In the genomic region with DNA sequence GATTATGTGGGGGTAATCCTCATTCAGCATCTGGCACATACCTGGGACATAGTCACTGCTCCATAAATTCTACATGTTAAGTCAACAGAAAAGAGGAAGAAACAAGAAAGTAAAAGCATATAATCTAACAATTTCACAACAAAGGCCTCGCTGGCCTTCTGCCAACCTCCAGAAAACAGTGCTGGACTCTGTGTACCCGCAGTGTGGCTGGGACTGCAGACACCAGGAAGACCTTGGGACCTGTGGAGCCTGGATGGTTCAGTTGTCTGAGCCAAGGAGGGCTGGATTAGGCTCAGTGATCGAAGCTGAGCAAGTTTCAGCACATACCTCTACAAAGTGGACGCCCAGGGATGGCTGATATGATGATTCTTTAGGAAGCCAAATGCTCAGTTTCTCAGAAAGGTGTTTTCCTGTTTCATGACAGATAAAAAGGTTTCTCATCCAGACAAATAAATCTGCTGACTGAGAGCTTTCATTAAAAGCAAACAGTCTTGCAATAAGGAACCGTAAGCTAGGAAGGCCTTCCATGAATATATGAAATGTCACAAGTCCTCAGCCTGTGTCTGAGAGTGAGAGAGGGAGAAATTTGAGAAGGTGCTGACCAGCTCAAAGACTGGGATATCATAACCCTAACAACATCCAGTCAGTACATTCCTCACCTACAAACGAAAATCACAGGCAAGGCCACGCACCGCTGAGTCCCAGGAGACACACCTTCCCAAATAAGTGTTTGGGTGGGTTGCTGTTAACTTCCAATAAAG, we compare ENCODE assay signal across 8 cellular contexts. TPM values are rescaled to one million over a fixed set of nuclear protein-coding genes. Genes with fewer than 3 reads are reported as not detected.
DNase-seq lines count a peak whose midpoint lies in the region; ATAC-seq, FAIRE-seq and TF ChIP-seq lines count a peak whose summit lies in the region.

No MANE protein-coding gene starts in this region.

- H3K9me1 ChIP-seq in endothelial cell of umbilical vein (replicated peaks; ENCODE audit: control insufficient read depth, extremely low read depth, insufficient read depth, low read length): no peaks in the 10 kb centered on the region

- peak overlapping the region; percentile 44 to 88 (median 75) for H3K27ac Mint-ChIP-seq in naive thymus-derived CD4-positive, alpha-beta T cell

- H3K36me3 Mint-ChIP-seq in naive thymus-derived CD4-positive, alpha-beta T cell: peaks cover 4 to 20% (median 8%) of the 10 kb centered on the region in 5 donors

- no peaks in the 10 kb centered on the region for H3K9me3 ChIP-seq in BLaER1 treated with 17β-estradiol and CSF1 and Interleukin-3, amounts not matched to agents 10 nM and 100 nM (replicated peaks in 1 of 11)
- H3K9me3 ChIP-seq in PC-3 (ENCODE audit: low read length) (no peaks in the 10 kb centered on the region), endothelial cell of umbilical vein (replicated peaks; ENCODE audit: control insufficient read depth, insufficient read depth, low read length) (no peaks in the 10 kb centered on the region), OCI-LY7 (ENCODE audit: low read length) (no peaks in the 10 kb centered on the region)
- no peaks in the 10 kb centered on the region for H3K9me3 ChIP-seq in naive thymus-derived CD4-positive, alpha-beta T cell (ENCODE audit: control insufficient read depth in 2 of 3, low read length in 3 of 3)

- no peaks in the 10 kb centered on the region for H3K27me3 Mint-ChIP-seq in naive thymus-derived CD4-positive, alpha-beta T cell

- DNase-seq in PC-3 (peak; percentile 6), endothelial cell of umbilical vein (ENCODE audit: low read depth, low spot score) (peak; percentile 84), OCI-LY7 (ENCODE audit: low spot score) (no peak), A172 (ENCODE audit: low spot score) (no peak), COLO829 (ENCODE audit: low spot score) (no peak)
- peak in 1 of 9 donors; percentile 17 for DNase-seq in naive thymus-derived CD4-positive, alpha-beta T cell

- POLR2A ChIA-PET in PC-3 (lab: Charles Lee; ENCODE audit: unreplicated experiment) (no interaction called here), endothelial cell of umbilical vein (lab: Charles Lee) (interaction anchor here (1.0 kb wide), 1 partner anchor 40 kb away, joined by 3 read pairs; no protein-coding TSS in a partner anchor), OCI-LY7 (lab: Charles Lee) (interaction anchor here (0.6 kb wide), 1 partner anchor 14 kb away, joined by 4 read pairs; no protein-coding TSS in a partner anchor)
- POLR2A ChIA-PET in naive thymus-derived CD4-positive, alpha-beta T cell (lab: Charles Lee): interaction anchor here (0.6 to 1.8 kb wide), 4 partner anchors 26 to 161 kb away, joined by 3 to 6 read pairs (median 4); a partner anchor contains a TSS

- no peak for TF ChIP-seq POLR2A in endothelial cell of umbilical vein (IDR thresholded peaks at IDR 0.05; ENCODE audit: low read depth, low read length)

- FAIRE-seq in endothelial cell of umbilical vein (lab: Jason Lieb, UNC): peak; percentile 73

- peaks cover 99 to 100% (median 100%) of the 10 kb centered on the region in 11 experiments for H4K20me1 ChIP-seq in BLaER1 treated with 17β-estradiol and CSF1 and Interleukin-3, amounts not matched to agents 10 nM and 100 nM
- H4K20me1 ChIP-seq in PC-3 (ENCODE audit: low read length): peaks cover 42% of the 10 kb centered on the region; the same call in 1 of the 2 replicates
- H4K20me1 ChIP-seq in endothelial cell of umbilical vein (replicated peaks; ENCODE audit: control insufficient read depth, extremely low read depth, insufficient read depth, low read length): peaks cover 2% of the 10 kb centered on the region
- peaks cover 9% of the 10 kb centered on the region; the same call in 1 of the 2 replicates for H4K20me1 ChIP-seq in OCI-LY7 (ENCODE audit: insufficient read depth, low read length)

- H3K9me2 ChIP-seq in PC-3 (replicated peaks; ENCODE audit: low read length): no peaks in the 10 kb centered on the region
- no peaks in the 10 kb centered on the region for H3K9me2 ChIP-seq in OCI-LY7 (ENCODE audit: insufficient read depth, low read length)

- peak overlapping the region in 5 of 11 experiments; percentile 9 to 50 (median 36); a peak in 7 of 22 replicates for H3K9ac ChIP-seq in BLaER1 treated with 17β-estradiol and CSF1 and Interleukin-3, amounts not matched to agents 10 nM and 100 nM
- H3K9ac ChIP-seq in PC-3 (ENCODE audit: low read length) (no peak overlapping the region), endothelial cell of umbilical vein (replicated peaks; ENCODE audit: extremely low read depth, insufficient read depth, low read length) (peak overlapping the region; percentile 35)

- ATAC-seq in PC-3 (no peak), GM19351 (IDR thresholded peaks at IDR 0.05; ENCODE audit: unreplicated experiment) (no peak)
- peak; percentile 41 for ATAC-seq in naive thymus-derived CD4-positive, alpha-beta T cell

- peaks cover 32 to 56% (median 47%) of the 10 kb centered on the region in 11 experiments for H3K36me3 ChIP-seq in BLaER1 treated with 17β-estradiol and CSF1 and Interleukin-3, amounts not matched to agents 10 nM and 100 nM
- H3K36me3 ChIP-seq in PC-3 (ENCODE audit: low read depth, low read length) (peaks cover 25% of the 10 kb centered on the region; the same call in 1 of the 2 replicates), endothelial cell of umbilical vein (ENCODE audit: control insufficient read depth in 2 of 2, extremely low read depth in 1 of 2, insufficient read depth in 2 of 2, low read length in 2 of 2) (no peaks in the 10 kb centered on the region), OCI-LY7 (ENCODE audit: insufficient read depth, low read length) (peaks cover 29% of the 10 kb centered on the region; the same call in 1 of the 2 replicates)
- peaks cover 0 to 18% (median 5%) of the 10 kb centered on the region in 3 experiments for H3K36me3 ChIP-seq in naive thymus-derived CD4-positive, alpha-beta T cell (ENCODE audit: control insufficient read depth in 2 of 3, insufficient read depth in 3 of 3, low read length in 3 of 3)

- peak overlapping the region in 2 of 10 experiments; percentile 2 to 5; a peak in 1 of 20 replicates for H3K4me3 ChIP-seq in BLaER1 treated with 17β-estradiol and CSF1 and Interleukin-3, amounts not matched to agents 10 nM and 100 nM
- H3K4me3 ChIP-seq in PC-3 (ENCODE audit: low read length) (no peak overlapping the region), endothelial cell of umbilical vein (replicated peaks in 1 of 3; ENCODE audit: insufficient read depth in 1 of 3, low read depth in 1 of 3, low read length in 3 of 3) (no peak overlapping the region), OCI-LY7 (ENCODE audit: low read depth, low read length, poor library complexity, severe bottlenecking) (no peak overlapping the region)
- no peak overlapping the region for H3K4me3 ChIP-seq in naive thymus-derived CD4-positive, alpha-beta T cell (ENCODE audit: low read length)

- peak overlapping the region in 7 of 11 experiments; percentile 12 to 50 (median 35); a peak in 12 of 22 replicates for H3K27ac ChIP-seq in BLaER1 treated with 17β-estradiol and CSF1 and Interleukin-3, amounts not matched to agents 10 nM and 100 nM
- H3K27ac ChIP-seq in PC-3 (ENCODE audit: low read length): no peak overlapping the region
- peak overlapping the region; percentile 73 for H3K27ac ChIP-seq in endothelial cell of umbilical vein (ENCODE audit: insufficient read depth, low read depth, low read length)
- H3K27ac ChIP-seq in naive thymus-derived CD4-positive, alpha-beta T cell (ENCODE audit: low read depth, low read length): peak overlapping the region; percentile 41
- H3K27ac ChIP-seq in OCI-LY7 (ENCODE audit: low read depth, low read length, poor library complexity, severe bottlenecking): no peak overlapping the region

- no peak for TF ChIP-seq CTCF in PC-3 (conservative IDR thresholded peaks at IDR 0.05; ENCODE audit: low read depth, low read length)
- no peak for TF ChIP-seq CTCF in endothelial cell of umbilical vein (IDR thresholded peaks at IDR 0.05; ENCODE audit: extremely low read depth in 1 of 2, insufficient read depth in 1 of 2, low read depth in 1 of 2, low read length in 2 of 2)
- TF ChIP-seq CTCF in OCI-LY7 (conservative IDR thresholded peaks at IDR 0.05; ENCODE audit: low read length): no peak

- BruUV-seq in PC-3 (replicated peaks; lab: Mats Ljungman, UMichigan) (no TSS peak), endothelial cell of umbilical vein (replicated peaks; lab: Mats Ljungman, UMichigan) (no TSS peak), OCI-LY7 (replicated peaks; lab: Mats Ljungman, UMichigan) (no TSS peak)

- H3K27me3 ChIP-seq in BLaER1 treated with 17β-estradiol and CSF1 and Interleukin-3, amounts not matched to agents 10 nM and 100 nM: no peaks in the 10 kb centered on the region
- H3K27me3 ChIP-seq in PC-3 (ENCODE audit: low read length): no peaks in the 10 kb centered on the region
- H3K27me3 ChIP-seq in endothelial cell of umbilical vein (ENCODE audit: control insufficient read depth in 2 of 2, insufficient read depth in 2 of 2, low read length in 2 of 2): no peaks in the 10 kb centered on the region
- no peaks in the 10 kb centered on the region for H3K27me3 ChIP-seq in naive thymus-derived CD4-positive, alpha-beta T cell (ENCODE audit: control insufficient read depth in 2 of 2, insufficient read depth in 2 of 2, low read length in 2 of 2)

- intact Hi-C loops in PC-3 (cut with micrococcal nuclease): loop anchor here (10.0 kb wide), 1 partner anchor 48 kb away; a partner anchor contains a TSS
- intact Hi-C loops in endothelial cell of umbilical vein (cut with micrococcal nuclease): loop anchor here (2.0 to 5.0 kb wide), 2 partner anchors 40 to 145 kb away; no protein-coding TSS in a partner anchor
- intact Hi-C loops in naive thymus-derived CD4-positive, alpha-beta T cell (cut with micrococcal nuclease): loop anchor here (5.0 kb wide), 2 partner anchors 40 to 45 kb away; no protein-coding TSS in a partner anchor
- intact Hi-C loops in OCI-LY7 (cut with micrococcal nuclease; ENCODE audit: unreplicated experiment): no loop called here

- CTCF ChIA-PET in PC-3 (lab: Charles Lee) (no interaction called here), endothelial cell of umbilical vein (lab: Charles Lee) (interaction anchor here (0.7 to 2.7 kb wide), 6 partner anchors 14 to 217 kb away, joined by 3 to 12 read pairs (median 4); no protein-coding TSS in a partner anchor), OCI-LY7 (lab: Charles Lee; ENCODE audit: unreplicated experiment) (no interaction called here)
- CTCF ChIA-PET in naive thymus-derived CD4-positive, alpha-beta T cell (lab: Charles Lee): interaction anchor here (0.6 to 6.1 kb wide), 5 partner anchors 46 to 210 kb away, joined by 3 to 53 read pairs (median 3); no protein-coding TSS in a partner anchor

- peaks cover 37 to 95% (median 71%) of the 10 kb centered on the region in 10 experiments for H3K4me1 ChIP-seq in BLaER1 treated with 17β-estradiol and CSF1 and Interleukin-3, amounts not matched to agents 10 nM and 100 nM
- H3K4me1 ChIP-seq in PC-3 (ENCODE audit: insufficient read depth, low read length) (peaks cover 18% of the 10 kb centered on the region), endothelial cell of umbilical vein (ENCODE audit: control insufficient read depth, extremely low read depth, insufficient read depth, low read length) (peaks cover 48% of the 10 kb centered on the region), OCI-LY7 (ENCODE audit: insufficient read depth, low read length, poor library complexity, severe bottlenecking) (no peaks in the 10 kb centered on the region)
- H3K4me1 ChIP-seq in naive thymus-derived CD4-positive, alpha-beta T cell (ENCODE audit: control insufficient read depth in 2 of 2, insufficient read depth in 2 of 2, low read length in 2 of 2): peaks cover 40 to 67% of the 10 kb centered on the region in 2 donors

- dilution Hi-C loops in endothelial cell of umbilical vein (cut with MboI; ENCODE audit: extremely low pct_ligation_motif_present, low sequenced_read_pairs): no loop called here

- H3K79me2 ChIP-seq in PC-3 (ENCODE audit: low read length) (peaks cover 95% of the 10 kb centered on the region), endothelial cell of umbilical vein (ENCODE audit: control insufficient read depth, insufficient read depth, low read length) (peaks cover 84% of the 10 kb centered on the region), OCI-LY7 (ENCODE audit: insufficient read depth, low read depth, low read length) (peaks cover 15% of the 10 kb centered on the region; the same call in 1 of the 2 replicates)

- peak overlapping the region; percentile 0 to 64 (median 42) for H3K4me3 Mint-ChIP-seq in naive thymus-derived CD4-positive, alpha-beta T cell

- H3K9me3 Mint-ChIP-seq in naive thymus-derived CD4-positive, alpha-beta T cell: no peaks in the 10 kb centered on the region

- H3F3A ChIP-seq in PC-3 (ENCODE audit: low read length, unreplicated experiment): peaks cover 4% of the 10 kb centered on the region

- H3K4me1 Mint-ChIP-seq in naive thymus-derived CD4-positive, alpha-beta T cell: peaks cover 68 to 99% (median 85%) of the 10 kb centered on the region in 7 donors

- H3K4me2 ChIP-seq in BLaER1 treated with 17β-estradiol and CSF1 and Interleukin-3, amounts not matched to agents 10 nM and 100 nM: peak overlapping the region in 8 of 11 experiments; percentile 29 to 91 (median 81); a peak in 14 of 22 replicates
- no peak overlapping the region for H3K4me2 ChIP-seq in PC-3 (ENCODE audit: low read length)
- H3K4me2 ChIP-seq in endothelial cell of umbilical vein (ENCODE audit: insufficient read depth, low read length): no peak overlapping the region
- no peak overlapping the region for H3K4me2 ChIP-seq in OCI-LY7 (ENCODE audit: low read length)

- H2AFZ ChIP-seq in PC-3 (ENCODE audit: low read length) (no peak overlapping the region), endothelial cell of umbilical vein (ENCODE audit: low read depth, low read length) (no peak overlapping the region), OCI-LY7 (ENCODE audit: low read length) (no peak overlapping the region)

RNA-seq across cellular contexts. Expression of a gene that starts 48.4 kb away (rescaled TPM):
- 86.7 and 94.3 TPM in 2 replicates for total RNA-seq in PC-3 (2014; rRNA removed)
- total RNA-seq in endothelial cell of umbilical vein: 339 and 347 TPM in 2 replicates
- 145 and 196 TPM in 2 replicates for polyA plus RNA-seq in endothelial cell of umbilical vein
- polyA plus RNA-seq in endothelial cell of umbilical vein (2011; cell fraction: cytosol; rRNA removed): 324 and 349 TPM in 2 replicates
- 134 and 156 TPM in 2 replicates for polyA plus RNA-seq in endothelial cell of umbilical vein (2011; cell fraction: nucleus; rRNA removed)
- polyA plus RNA-seq in endothelial cell of umbilical vein (2012): 289 and 327 TPM in 2 replicates
- 88.2 and 117 TPM in 2 replicates for polyA minus RNA-seq in endothelial cell of umbilical vein
- polyA minus RNA-seq in endothelial cell of umbilical vein (2011; cell fraction: cytosol; rRNA and poly(A)+ RNA removed): 35.2 TPM
- 33.1 and 43.8 TPM in 2 replicates for polyA minus RNA-seq in endothelial cell of umbilical vein (2011; cell fraction: nucleus; rRNA and poly(A)+ RNA removed)
- 100 to 1,000 TPM; 216 to 519 (median 264) TPM for total RNA-seq in naive thymus-derived CD4-positive, alpha-beta T cell
- 100 to 1,000 TPM; 522 to 559 TPM for polyA plus RNA-seq in naive thymus-derived CD4-positive, alpha-beta T cell
- total RNA-seq in OCI-LY7 (2014; rRNA removed; shearing (Covaris generic)): 56.1 and 61.3 TPM in 2 replicates
- 187 and 190 TPM in 2 replicates for total RNA-seq in OCI-LY7 (2022)
- total RNA-seq in A172 (2014; rRNA removed; shearing (Covaris generic)): 40.0 and 68.8 TPM in 2 replicates

Comparison
In these comparisons a context has a peak if more than half of its experiments do, and no peak if none do; other contexts are left out.
1. H3K27ac ChIP-seq: peak in BLaER1 treated with 17β-estradiol and CSF1 and Interleukin-3, amounts not matched to agents 10 nM and 100 nM (7 of 11), endothelial cell of umbilical vein (single experiment) and naive thymus-derived CD4-positive, alpha-beta T cell (single experiment); none in PC-3 (single experiment) and OCI-LY7 (single experiment).
2. H3K4me2 ChIP-seq: peak in BLaER1 treated with 17β-estradiol and CSF1 and Interleukin-3, amounts not matched to agents 10 nM and 100 nM (8 of 11); none in PC-3 (single experiment), endothelial cell of umbilical vein (single experiment) and OCI-LY7 (single experiment).
3. DNase-seq: peak in PC-3 (single experiment) and endothelial cell of umbilical vein (single experiment); none in OCI-LY7 (single experiment), A172 (single experiment) and COLO829 (single experiment).
4. CTCF ChIA-PET loops: an anchor here in endothelial cell of umbilical vein (0.7 to 2.7 kb wide) and naive thymus-derived CD4-positive, alpha-beta T cell (0.6 to 6.1 kb wide); none called in PC-3 and OCI-LY7.